8 cellular contexts compared by ENCODE assay signal in genomic region chr19:34403784-34404108, GRCh38. TPM values are rescaled to one million over a fixed set of nuclear protein-coding genes. Genes with fewer than 3 reads are reported as not detected.
DNase-seq lines count a peak whose midpoint lies in the region; ATAC-seq and TF ChIP-seq lines count a peak whose summit lies in the region.

No MANE protein-coding gene starts in this region.

- TF ChIP-seq RAD21 in SK-N-SH (IDR thresholded peaks at IDR 0.05; ENCODE audit: low read length) = no peak

- H3K4me3 ChIP-seq in SK-N-SH (ENCODE audit: low read depth in 2 of 2, low read length in 1 of 2) = peak overlapping the region; percentile 76 to 81
- peak overlapping the region; percentile 64 to 99 (median 92) for H3K4me3 ChIP-seq in Peyer's patch
- peak overlapping the region; percentile 52 to 92 for H3K4me3 ChIP-seq in gastroesophageal sphincter
- peak overlapping the region; percentile 80 to 95 (median 89) for H3K4me3 ChIP-seq in stomach

- no peaks in the 10 kb centered on the region for H3K9me3 ChIP-seq in SK-N-SH
- no peaks in the 10 kb centered on the region for H3K9me3 ChIP-seq in Peyer's patch
- no peaks in the 10 kb centered on the region for H3K9me3 ChIP-seq in gastroesophageal sphincter
- H3K9me3 ChIP-seq in stomach = no peaks in the 10 kb centered on the region

- H2AFZ ChIP-seq in SK-N-SH (ENCODE audit: low read depth) = peak overlapping the region; percentile 90

- H3K79me2 ChIP-seq in SK-N-SH (ENCODE audit: insufficient read depth) = peaks cover 15% of the 10 kb centered on the region; the same call in 1 of the 2 replicates

- peaks cover 15% of the 10 kb centered on the region for H3F3A ChIP-seq in SK-N-SH (replicated peaks; ENCODE audit: insufficient read depth)

- no peaks in the 10 kb centered on the region for H3K9me2 ChIP-seq in SK-N-SH

- H3K4me1 ChIP-seq in SK-N-SH (ENCODE audit: control insufficient read depth in 1 of 2, insufficient read depth in 2 of 2, low read depth in 1 of 2, low read length in 1 of 2) (no peaks in the 10 kb centered on the region), Peyer's patch (no peaks in the 10 kb centered on the region), gastroesophageal sphincter (peaks cover 0 to 16% (median 0%) of the 10 kb centered on the region in 3 donors), stomach (peaks cover 5 to 42% (median 23%) of the 10 kb centered on the region in 4 donors)

- TF ChIP-seq POLR2A in Peyer's patch (IDR thresholded peaks at IDR 0.05) (no peak), gastroesophageal sphincter (IDR thresholded peaks at IDR 0.05) (no peak), stomach (IDR thresholded peaks at IDR 0.05) (no peak)

- 17% methylated on average over 6 of the region's 6 CpGs for WGBS in SK-N-SH (ENCODE audit: low lambda C conversion rate)
- 31 to 32% methylated on average over 6 of the region's 6 CpGs for WGBS in gastroesophageal sphincter (ENCODE audit: low coverage in 1 of 2), 2 donors
- WGBS in stomach, 5 donors = 20 to 35% (median 28%) methylated on average over 6 of the region's 6 CpGs

- CTCF ChIA-PET in SK-N-SH (lab: Yijun Ruan, JAX) = interaction anchor here (0.7 kb wide), 1 partner anchor 26 kb away, joined by 3 read pairs; no protein-coding TSS in a partner anchor

- no peaks in the 10 kb centered on the region for H4K20me1 ChIP-seq in SK-N-SH (ENCODE audit: insufficient read depth)

- H3K27ac ChIP-seq in SK-N-SH (ENCODE audit: low read depth in 2 of 2, low read length in 1 of 2) = peak overlapping the region; percentile 23 to 26; a peak in 2 of 4 replicates
- peak overlapping the region in 3 of 4 donors; percentile 38 to 86 (median 51) for H3K27ac ChIP-seq in Peyer's patch
- peak overlapping the region in 3 of 4 donors; percentile 70 to 79 (median 74) for H3K27ac ChIP-seq in gastroesophageal sphincter
- peak overlapping the region; percentile 59 to 84 (median 80) for H3K27ac ChIP-seq in stomach

- peak overlapping the region; percentile 69 for H3K9ac ChIP-seq in SK-N-SH

- TF ChIP-seq EP300 in SK-N-SH (IDR thresholded peaks at IDR 0.05; ENCODE audit: borderline replicate concordance in 1 of 2, low read depth in 1 of 2, low read length in 1 of 2) = no peak
- TF ChIP-seq EP300 in gastroesophageal sphincter (IDR thresholded peaks at IDR 0.05) = no peak
- no peak for TF ChIP-seq EP300 in stomach (IDR thresholded peaks at IDR 0.05)

- H3K27me3 ChIP-seq in SK-N-SH (ENCODE audit: insufficient read depth) (no peaks in the 10 kb centered on the region), Peyer's patch (no peaks in the 10 kb centered on the region), gastroesophageal sphincter (no peaks in the 10 kb centered on the region), stomach (no peaks in the 10 kb centered on the region)

- H3K4me2 ChIP-seq in SK-N-SH = peak overlapping the region; percentile 89

- ATAC-seq in SK-N-SH treated with all-trans-retinoic acid at 6 μM for 48 hours (no peak), gastroesophageal sphincter (no peak)

- DNase-seq in SK-N-SH (no peak), Peyer's patch (no peak), stomach (no peak), NCI-H146 (lab: John Stamatoyannopoulos, UW) (no peak), OCI-M2 (lab: John Stamatoyannopoulos, UW; ENCODE audit: unreplicated experiment) (no peak)
- DNase-seq in stimulated activated CD4-positive, alpha-beta T cell treated with anti-CD3 and anti-CD28 coated beads, Interleukin-4, amount 100 ng/mL, for 4 hours = no peak

- H3K36me3 ChIP-seq in SK-N-SH (replicated peaks in 1 of 2; ENCODE audit: control insufficient read depth in 1 of 2, insufficient read depth in 2 of 2, low read length in 1 of 2) (peaks cover 4 to 15% of the 10 kb centered on the region in 2 experiments), Peyer's patch (peaks cover 0 to 24% (median 0%) of the 10 kb centered on the region in 3 donors), gastroesophageal sphincter (peaks cover 0 to 30% of the 10 kb centered on the region in 2 donors), stomach (peaks cover 20 to 32% (median 27%) of the 10 kb centered on the region in 4 donors)

- POLR2A ChIA-PET in SK-N-SH (lab: Yijun Ruan, JAX) = no interaction called here

- no peak for TF ChIP-seq CTCF in SK-N-SH (IDR thresholded peaks at IDR 0.05)
- TF ChIP-seq CTCF in Peyer's patch (IDR thresholded peaks at IDR 0.05) = no peak
- TF ChIP-seq CTCF in gastroesophageal sphincter (IDR thresholded peaks at IDR 0.05) = no peak
- TF ChIP-seq CTCF in stomach (IDR thresholded peaks at IDR 0.05) = no peak

- intact Hi-C loops in stomach (cut with DNase I; ENCODE audit: low total_unique reads) = no loop called here

TF ChIP-seq in SK-N-SH, 30 proteins besides CTCF, POLR2A, EP300 and RAD21 (continues in another document):
- TF ChIP-seq SIN3A (IDR thresholded peaks at IDR 0.05; ENCODE audit: borderline replicate concordance, low read depth, low read length) (no peak), TEAD4 (IDR thresholded peaks at IDR 0.05; ENCODE audit: borderline replicate concordance, insufficient read depth) (no peak), USF1 (IDR thresholded peaks at IDR 0.05; ENCODE audit: borderline replicate concordance, low read depth) (no peak), CHD2 (IDR thresholded peaks at IDR 0.05; ENCODE audit: low read length, partially characterized antibody) (no peak), MAX (IDR thresholded peaks at IDR 0.05; ENCODE audit: low read depth) (no peak), RCOR1 (IDR thresholded peaks at IDR 0.05; ENCODE audit: low read length) (no peak), GATA2 (CRISPR knock-in tag; IDR thresholded peaks at IDR 0.05) (no peak), EZH2phosphoT487 (IDR thresholded peaks at IDR 0.05; ENCODE audit: borderline replicate concordance, low read depth) (no peak), SMC3 (IDR thresholded peaks at IDR 0.05; ENCODE audit: low read depth, low read length) (no peak), NRF1 (IDR thresholded peaks at IDR 0.05; ENCODE audit: low read depth, low read length) (no peak)

TF ChIP-seq in SK-N-SH treated with all-trans-retinoic acid at 6 μM for 48 hours, 23 proteins besides CTCF, POLR2A, EP300 and RAD21:
- no peak for TF ChIP-seq CSRNP3 (CRISPR knock-in tag; IDR thresholded peaks at IDR 0.05)
- no peak for TF ChIP-seq SNAI2 (CRISPR knock-in tag; IDR thresholded peaks at IDR 0.05)
TF ChIP-seq in SK-N-SH treated with all-trans-retinoic acid at 6 μM for 48 hours: peak in this region for 0.

RNA-seq across cellular contexts. Expression of gene PDCD2L, which starts 0.5 kb away (rescaled TPM):
- polyA plus RNA-seq in SK-N-SH (2012; rRNA removed) (20.8 and 22.3 TPM in 2 replicates), stomach (10 to 100 TPM in 2 of 3 donors, 1 to 10 TPM in 1; 9.5 to 13.6 (median 11.7) TPM)
- 18.5 and 21.0 TPM in 2 replicates for polyA plus RNA-seq in SK-N-SH (2012; cell fraction: cytosol; rRNA removed)
- 10.4 and 11.8 TPM in 2 replicates for polyA plus RNA-seq in SK-N-SH (2012; cell fraction: nucleus; rRNA removed)
- total RNA-seq in Peyer's patch (10 to 100 TPM in 2 of 4 donors, 1 to 10 TPM in 2; 8.6 to 14.0 (median 10.3) TPM), gastroesophageal sphincter (10 to 100 TPM in 3 of 4 donors, 1 to 10 TPM in 1; 8.2 to 19.8 (median 14.6) TPM), stomach (10 to 100 TPM in 2 of 5 donors, 1 to 10 TPM in 3; 4.6 to 33.5 (median 9.0) TPM)

RNA-seq across cellular contexts. Expression of gene UBA2, which starts 24.4 kb away (rescaled TPM):
- 117 and 133 TPM in 2 replicates for polyA plus RNA-seq in SK-N-SH (2012; rRNA removed)
- polyA plus RNA-seq in SK-N-SH (2012; cell fraction: cytosol; rRNA removed) = 144 and 150 TPM in 2 replicates
- 38.5 and 73.1 TPM in 2 replicates for polyA plus RNA-seq in SK-N-SH (2012; cell fraction: nucleus; rRNA removed)
- 100 to 1,000 TPM in 1 of 4 donors, 10 to 100 TPM in 3; 34.0 to 102 (median 49.2) TPM for total RNA-seq in Peyer's patch
- total RNA-seq in gastroesophageal sphincter = 100 to 1,000 TPM in 1 of 4 donors, 10 to 100 TPM in 3; 71.3 to 131 (median 84.7) TPM
- 100 to 1,000 TPM in 1 of 5 donors, 10 to 100 TPM in 4; 39.1 to 146 (median 61.6) TPM for total RNA-seq in stomach
- polyA plus RNA-seq in stomach = 10 to 100 TPM; 35.4 to 73.2 (median 51.7) TPM

RNA-seq across cellular contexts. Expression of gene GPI, which starts 38.8 kb away (rescaled TPM):
- polyA plus RNA-seq in SK-N-SH (2012; rRNA removed) (82.7 and 144 TPM in 2 replicates), stomach (10 to 100 TPM; 66.1 to 80.9 (median 67.8) TPM)
- 71.6 and 88.3 TPM in 2 replicates for polyA plus RNA-seq in SK-N-SH (2012; cell fraction: cytosol; rRNA removed)
- polyA plus RNA-seq in SK-N-SH (2012; cell fraction: nucleus; rRNA removed) = 120 and 170 TPM in 2 replicates
- total RNA-seq in Peyer's patch (100 to 1,000 TPM; 191 to 292 (median 234) TPM), gastroesophageal sphincter (100 to 1,000 TPM in 3 of 4 donors, 10 to 100 TPM in 1; 86.6 to 324 (median 222) TPM), stomach (100 to 1,000 TPM in 4 of 5 donors, 10 to 100 TPM in 1; 93.2 to 306 (median 110) TPM)

Comparison
In these comparisons a context has a peak if more than half of its experiments do, and no peak if none do; other contexts are left out.
1. H3K27ac ChIP-seq: peak in every context shown above with its lines; median percentile 80 in stomach; 74 in gastroesophageal sphincter; 51 in Peyer's patch; 24 in SK-N-SH.